In the genomic region with DNA sequence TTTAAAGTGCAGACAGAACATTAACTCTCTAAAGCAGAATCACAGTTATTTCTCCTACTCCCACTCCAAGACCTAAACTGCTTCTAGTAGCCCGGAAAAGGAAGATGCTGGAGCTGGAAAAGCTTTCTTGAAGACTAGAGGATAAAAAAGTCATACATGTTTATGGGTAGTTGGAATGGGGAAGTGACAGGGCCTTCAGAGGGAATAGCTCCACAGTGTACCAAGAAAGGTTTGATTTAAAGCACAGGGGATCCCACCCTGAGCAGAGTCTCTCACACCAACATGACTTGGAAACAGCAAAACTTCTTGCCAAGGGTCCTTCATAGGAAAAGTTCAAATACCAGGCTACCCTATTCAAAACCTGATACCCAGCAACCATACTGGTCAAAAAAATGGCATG, we compare ENCODE assay signal across 24 cellular contexts.
"Had no signal": no experiment of that assay in that cellular context is flagged by ENCODE, and none has a peak within 500 bp of the region (broad histone marks: within the 10 kb centered on the region; RNA-seq: fewer than 3 reads in every experiment).

No MANE protein-coding gene starts in this region.

- H3K9me3 ChIP-seq: left ventricle myocardium inferior, pancreas, prostate gland, stomach, testis, thyroid gland, transverse colon, upper lobe of left lung, vagina had no signal

- H3K4me1 ChIP-seq: left ventricle myocardium inferior, pancreas, prostate gland, stomach, thyroid gland, transverse colon, upper lobe of left lung, vagina had no signal

- DNase-seq: hypothalamus; immature natural killer cell; left ventricle myocardium inferior; naive thymus-derived CD8-positive, alpha-beta T cell; nucleus accumbens; pancreas; posterior cingulate gyrus; retina; right cardiac atrium; stimulated activated CD4-positive, alpha-beta T cell treated with anti-CD3 and anti-CD28 coated beads, Interleukin-12 subunit alpha, Interleukin-12 subunit beta, amount 100 ng/mL, for 4 hours; stimulated activated CD4-positive, alpha-beta T cell treated with anti-CD3 and anti-CD28 coated beads, Interleukin-15, amount 100 ng/mL, for 24 hours; stimulated activated CD4-positive, alpha-beta T cell treated with anti-CD3 and anti-CD28 coated beads, Interleukin-2, amount 100 ng/mL, for 24 hours; stimulated activated CD4-positive, alpha-beta T cell treated with anti-CD3 and anti-CD28 coated beads, Interleukin-4, amount 100 ng/mL, for 1 hour; stimulated activated naive B cell treated with anti-CD40 and anti-IgM and Interleukin-4, amounts not matched to agents 10 μg/mL and 1 μg/mL and 100 μg/mL, for 72 hours; stimulated activated naive CD8-positive, alpha-beta T cell treated with anti-CD3 and anti-CD28 coated beads, Interleukin-15, Interleukin-2, amounts not matched to agents 100 U/mL and 50 U/mL, for 24 hours; stomach; testis; thyroid gland; transverse colon; upper lobe of left lung had no signal

- H3K36me3 ChIP-seq: left ventricle myocardium inferior, pancreas, prostate gland, stomach, thyroid gland, transverse colon, upper lobe of left lung, vagina had no signal

- H3K27ac ChIP-seq: left ventricle myocardium inferior, pancreas, prostate gland, skin epidermis, stomach, testis, thyroid gland, transverse colon, upper lobe of left lung, vagina had no signal

- H3K4me3 ChIP-seq: left ventricle myocardium inferior, pancreas, prostate gland, skin epidermis, stomach, testis, thyroid gland, transverse colon, upper lobe of left lung, vagina had no signal

- ATAC-seq: naive thymus-derived CD8-positive, alpha-beta T cell; pancreas; right cardiac atrium; sciatic nerve; stimulated activated naive B cell treated with anti-CD40 and anti-IgM and Interleukin-4, amounts not matched to agents 10 μg/mL and 1 μg/mL and 100 μg/mL, for 72 hours; stimulated activated naive CD8-positive, alpha-beta T cell treated with anti-CD3 and anti-CD28 coated beads, Interleukin-15, Interleukin-2, amounts not matched to agents 100 U/mL and 50 U/mL, for 24 hours had no signal

- H3K27me3 ChIP-seq: pancreas, stomach, testis, thyroid gland, transverse colon, upper lobe of left lung, vagina had no signal
